ENCODE assay signal across 1 cellular context in the genomic region with DNA sequence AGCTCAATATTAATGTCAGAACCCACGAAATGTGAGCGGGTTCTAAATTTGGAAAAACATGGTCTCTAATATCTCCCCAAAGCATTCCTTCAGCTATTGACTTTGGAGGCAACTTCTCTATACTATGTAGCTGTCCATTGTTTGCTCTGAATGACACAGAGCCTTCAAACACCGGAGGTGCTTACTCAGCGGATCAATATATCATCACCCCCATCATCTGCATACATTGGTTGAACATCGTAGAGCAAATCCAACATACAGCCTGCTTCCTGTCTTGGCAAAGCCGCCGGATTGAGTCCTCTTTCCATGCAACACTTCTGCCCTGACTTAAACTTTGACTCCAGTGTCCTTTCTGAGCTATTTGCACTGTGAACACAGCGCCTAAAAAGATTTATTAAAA.
A peak's percentile ranks its signal among the peaks of the same experiment; 100 is the strongest.
TF ChIP-seq lines count a peak whose summit lies in the region.

No MANE protein-coding gene starts in this region.

TF ChIP-seq in HepG2, 621 proteins besides CTCF, POLR2A, EP300 and RAD21 (continued from another document and continues in another):
- TF ChIP-seq FOXP4 (CRISPR knock-in tag; IDR thresholded peaks at IDR 0.05) (peak; percentile 75), ZEB1 (IDR thresholded peaks at IDR 0.05; ENCODE audit: insufficient replicate concordance, low read depth) (peak; percentile 44), ARID2 (CRISPR knock-in tag; IDR thresholded peaks at IDR 0.05; ENCODE audit: borderline replicate concordance) (no peak), TMF1 (CRISPR knock-in tag; IDR thresholded peaks at IDR 0.05; ENCODE audit: low read depth) (no peak), ZNF691 (CRISPR knock-in tag; IDR thresholded peaks at IDR 0.05; ENCODE audit: borderline replicate concordance, low read depth) (no peak), ZNF333 (CRISPR knock-in tag; IDR thresholded peaks at IDR 0.05; ENCODE audit: borderline replicate concordance) (no peak), TCF7 (IDR thresholded peaks at IDR 0.05; ENCODE audit: low read depth) (peak; percentile 37; the same call in 1 of the 2 replicates), ZNF33B (CRISPR knock-in tag; IDR thresholded peaks at IDR 0.05) (no peak), AHR (CRISPR knock-in tag; IDR thresholded peaks at IDR 0.05) (no peak), NCOA2 (CRISPR knock-in tag; IDR thresholded peaks at IDR 0.05) (peak; percentile 47; the same call in 1 of the 2 replicates), HOXA7 (CRISPR knock-in tag; IDR thresholded peaks at IDR 0.05) (no peak), MAF1 (CRISPR knock-in tag; IDR thresholded peaks at IDR 0.05; ENCODE audit: borderline replicate concordance) (no peak), SALL1 (CRISPR knock-in tag; IDR thresholded peaks at IDR 0.05) (peak; percentile 87), BCL6 (CRISPR knock-in tag; IDR thresholded peaks at IDR 0.05) (peak; percentile 57; the same call in 1 of the 2 replicates), TBP (CRISPR knock-in tag; IDR thresholded peaks at IDR 0.05) (no peak), THRA (CRISPR knock-in tag; IDR thresholded peaks at IDR 0.05; ENCODE audit: borderline replicate concordance) (peak; percentile 53; the same call in 1 of the 2 replicates), NFKBIZ (CRISPR knock-in tag; IDR thresholded peaks at IDR 0.05) (no peak), PHF21A (CRISPR knock-in tag; IDR thresholded peaks at IDR 0.05) (peak; percentile 53; the same call in 1 of the 2 replicates), ZNF724P (CRISPR knock-in tag; IDR thresholded peaks at IDR 0.05; ENCODE audit: borderline replicate concordance) (no peak), CHD2 (IDR thresholded peaks at IDR 0.05; ENCODE audit: low read depth, low read length) (no peak), TEAD2 (CRISPR knock-in tag; IDR thresholded peaks at IDR 0.05) (no peak)
- TF ChIP-seq, protein P1, sequence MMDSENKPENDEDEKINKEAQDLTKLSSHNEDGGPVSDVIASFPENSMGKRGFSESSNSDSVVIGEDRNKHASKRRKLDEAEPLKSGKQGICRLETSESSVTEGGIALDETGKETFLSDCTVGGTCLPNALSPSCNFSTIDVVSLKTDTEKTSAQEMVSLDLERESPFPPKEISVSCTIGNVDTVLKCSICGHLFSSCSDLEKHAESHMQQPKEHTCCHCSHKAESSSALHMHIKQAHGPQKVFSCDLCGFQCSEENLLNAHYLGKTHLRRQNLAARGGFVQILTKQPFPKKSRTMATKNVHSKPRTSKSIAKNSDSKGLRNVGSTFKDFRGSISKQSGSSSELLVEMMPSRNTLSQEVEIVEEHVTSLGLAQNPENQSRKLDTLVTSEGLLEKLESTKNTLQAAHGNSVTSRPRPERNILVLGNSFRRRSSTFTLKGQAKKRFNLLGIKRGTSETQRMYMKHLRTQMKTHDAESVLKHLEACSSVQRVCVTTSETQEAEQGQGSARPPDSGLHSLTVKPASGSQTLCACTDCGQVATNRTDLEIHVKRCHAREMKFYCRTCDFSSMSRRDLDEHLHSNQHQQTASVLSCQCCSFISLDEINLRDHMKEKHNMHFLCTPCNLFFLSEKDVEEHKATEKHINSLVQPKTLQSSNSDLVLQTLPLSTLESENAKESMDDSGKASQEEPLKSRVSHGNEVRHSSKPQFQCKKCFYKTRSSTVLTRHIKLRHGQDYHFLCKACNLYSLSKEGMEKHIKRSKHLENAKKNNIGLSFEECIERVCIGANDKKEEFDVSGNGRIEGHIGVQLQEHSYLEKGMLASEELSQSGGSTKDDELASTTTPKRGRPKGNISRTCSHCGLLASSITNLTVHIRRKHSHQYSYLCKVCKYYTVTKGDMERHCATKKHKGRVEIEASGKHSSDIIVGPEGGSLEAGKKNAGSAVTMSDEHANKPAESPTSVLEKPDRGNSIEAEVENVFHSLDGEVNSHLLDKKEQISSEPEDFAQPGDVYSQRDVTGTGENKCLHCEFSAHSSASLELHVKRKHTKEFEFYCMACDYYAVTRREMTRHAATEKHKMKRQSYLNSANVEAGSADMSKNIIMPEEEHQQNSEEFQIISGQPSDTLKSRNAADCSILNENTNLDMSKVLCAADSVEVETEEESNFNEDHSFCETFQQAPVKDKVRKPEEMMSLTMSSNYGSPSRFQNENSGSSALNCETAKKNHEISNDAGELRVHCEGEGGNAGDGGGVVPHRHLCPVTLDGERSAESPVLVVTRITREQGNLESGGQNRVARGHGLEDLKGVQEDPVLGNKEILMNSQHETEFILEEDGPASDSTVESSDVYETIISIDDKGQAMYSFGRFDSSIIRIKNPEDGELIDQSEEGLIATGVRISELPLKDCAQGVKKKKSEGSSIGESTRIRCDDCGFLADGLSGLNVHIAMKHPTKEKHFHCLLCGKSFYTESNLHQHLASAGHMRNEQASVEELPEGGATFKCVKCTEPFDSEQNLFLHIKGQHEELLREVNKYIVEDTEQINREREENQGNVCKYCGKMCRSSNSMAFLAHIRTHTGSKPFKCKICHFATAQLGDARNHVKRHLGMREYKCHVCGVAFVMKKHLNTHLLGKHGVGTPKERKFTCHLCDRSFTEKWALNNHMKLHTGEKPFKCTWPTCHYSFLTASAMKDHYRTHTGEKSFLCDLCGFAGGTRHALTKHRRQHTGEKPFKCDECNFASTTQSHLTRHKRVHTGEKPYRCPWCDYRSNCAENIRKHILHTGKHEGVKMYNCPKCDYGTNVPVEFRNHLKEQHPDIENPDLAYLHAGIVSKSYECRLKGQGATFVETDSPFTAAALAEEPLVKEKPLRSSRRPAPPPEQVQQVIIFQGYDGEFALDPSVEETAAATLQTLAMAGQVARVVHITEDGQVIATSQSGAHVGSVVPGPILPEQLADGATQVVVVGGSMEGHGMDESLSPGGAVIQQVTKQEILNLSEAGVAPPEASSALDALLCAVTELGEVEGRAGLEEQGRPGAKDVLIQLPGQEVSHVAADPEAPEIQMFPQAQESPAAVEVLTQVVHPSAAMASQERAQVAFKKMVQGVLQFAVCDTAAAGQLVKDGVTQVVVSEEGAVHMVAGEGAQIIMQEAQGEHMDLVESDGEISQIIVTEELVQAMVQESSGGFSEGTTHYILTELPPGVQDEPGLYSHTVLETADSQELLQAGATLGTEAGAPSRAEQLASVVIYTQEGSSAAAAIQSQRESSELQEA (CRISPR knock-in tag; IDR thresholded peaks at IDR 0.05; ENCODE audit: not compliant biosample characterization): no peak
- TF ChIP-seq, protein P2, sequence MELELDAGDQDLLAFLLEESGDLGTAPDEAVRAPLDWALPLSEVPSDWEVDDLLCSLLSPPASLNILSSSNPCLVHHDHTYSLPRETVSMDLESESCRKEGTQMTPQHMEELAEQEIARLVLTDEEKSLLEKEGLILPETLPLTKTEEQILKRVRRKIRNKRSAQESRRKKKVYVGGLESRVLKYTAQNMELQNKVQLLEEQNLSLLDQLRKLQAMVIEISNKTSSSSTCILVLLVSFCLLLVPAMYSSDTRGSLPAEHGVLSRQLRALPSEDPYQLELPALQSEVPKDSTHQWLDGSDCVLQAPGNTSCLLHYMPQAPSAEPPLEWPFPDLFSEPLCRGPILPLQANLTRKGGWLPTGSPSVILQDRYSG (CRISPR knock-in tag; IDR thresholded peaks at IDR 0.05): no peak
- TF ChIP-seq, protein P3, sequence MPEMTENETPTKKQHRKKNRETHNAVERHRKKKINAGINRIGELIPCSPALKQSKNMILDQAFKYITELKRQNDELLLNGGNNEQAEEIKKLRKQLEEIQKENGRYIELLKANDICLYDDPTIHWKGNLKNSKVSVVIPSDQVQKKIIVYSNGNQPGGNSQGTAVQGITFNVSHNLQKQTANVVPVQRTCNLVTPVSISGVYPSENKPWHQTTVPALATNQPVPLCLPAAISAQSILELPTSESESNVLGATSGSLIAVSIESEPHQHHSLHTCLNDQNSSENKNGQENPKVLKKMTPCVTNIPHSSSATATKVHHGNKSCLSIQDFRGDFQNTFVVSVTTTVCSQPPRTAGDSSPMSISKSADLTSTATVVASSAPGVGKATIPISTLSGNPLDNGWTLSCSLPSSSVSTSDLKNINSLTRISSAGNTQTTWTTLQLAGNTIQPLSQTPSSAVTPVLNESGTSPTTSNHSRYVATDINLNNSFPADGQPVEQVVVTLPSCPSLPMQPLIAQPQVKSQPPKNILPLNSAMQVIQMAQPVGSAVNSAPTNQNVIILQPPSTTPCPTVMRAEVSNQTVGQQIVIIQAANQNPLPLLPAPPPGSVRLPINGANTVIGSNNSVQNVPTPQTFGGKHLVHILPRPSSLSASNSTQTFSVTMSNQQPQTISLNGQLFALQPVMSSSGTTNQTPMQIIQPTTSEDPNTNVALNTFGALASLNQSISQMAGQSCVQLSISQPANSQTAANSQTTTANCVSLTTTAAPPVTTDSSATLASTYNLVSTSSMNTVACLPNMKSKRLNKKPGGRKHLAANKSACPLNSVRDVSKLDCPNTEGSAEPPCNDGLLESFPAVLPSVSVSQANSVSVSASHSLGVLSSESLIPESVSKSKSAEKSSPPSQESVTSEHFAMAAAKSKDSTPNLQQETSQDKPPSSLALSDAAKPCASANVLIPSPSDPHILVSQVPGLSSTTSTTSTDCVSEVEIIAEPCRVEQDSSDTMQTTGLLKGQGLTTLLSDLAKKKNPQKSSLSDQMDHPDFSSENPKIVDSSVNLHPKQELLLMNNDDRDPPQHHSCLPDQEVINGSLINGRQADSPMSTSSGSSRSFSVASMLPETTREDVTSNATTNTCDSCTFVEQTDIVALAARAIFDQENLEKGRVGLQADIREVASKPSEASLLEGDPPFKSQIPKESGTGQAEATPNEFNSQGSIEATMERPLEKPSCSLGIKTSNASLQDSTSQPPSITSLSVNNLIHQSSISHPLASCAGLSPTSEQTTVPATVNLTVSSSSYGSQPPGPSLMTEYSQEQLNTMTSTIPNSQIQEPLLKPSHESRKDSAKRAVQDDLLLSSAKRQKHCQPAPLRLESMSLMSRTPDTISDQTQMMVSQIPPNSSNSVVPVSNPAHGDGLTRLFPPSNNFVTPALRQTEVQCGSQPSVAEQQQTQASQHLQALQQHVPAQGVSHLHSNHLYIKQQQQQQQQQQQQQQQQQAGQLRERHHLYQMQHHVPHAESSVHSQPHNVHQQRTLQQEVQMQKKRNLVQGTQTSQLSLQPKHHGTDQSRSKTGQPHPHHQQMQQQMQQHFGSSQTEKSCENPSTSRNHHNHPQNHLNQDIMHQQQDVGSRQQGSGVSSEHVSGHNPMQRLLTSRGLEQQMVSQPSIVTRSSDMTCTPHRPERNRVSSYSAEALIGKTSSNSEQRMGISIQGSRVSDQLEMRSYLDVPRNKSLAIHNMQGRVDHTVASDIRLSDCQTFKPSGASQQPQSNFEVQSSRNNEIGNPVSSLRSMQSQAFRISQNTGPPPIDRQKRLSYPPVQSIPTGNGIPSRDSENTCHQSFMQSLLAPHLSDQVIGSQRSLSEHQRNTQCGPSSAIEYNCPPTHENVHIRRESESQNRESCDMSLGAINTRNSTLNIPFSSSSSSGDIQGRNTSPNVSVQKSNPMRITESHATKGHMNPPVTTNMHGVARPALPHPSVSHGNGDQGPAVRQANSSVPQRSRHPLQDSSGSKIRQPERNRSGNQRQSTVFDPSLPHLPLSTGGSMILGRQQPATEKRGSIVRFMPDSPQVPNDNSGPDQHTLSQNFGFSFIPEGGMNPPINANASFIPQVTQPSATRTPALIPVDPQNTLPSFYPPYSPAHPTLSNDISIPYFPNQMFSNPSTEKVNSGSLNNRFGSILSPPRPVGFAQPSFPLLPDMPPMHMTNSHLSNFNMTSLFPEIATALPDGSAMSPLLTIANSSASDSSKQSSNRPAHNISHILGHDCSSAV (CRISPR knock-in tag; IDR thresholded peaks at IDR 0.05; ENCODE audit: borderline replicate concordance): no peak
